1 cellular context compared by ENCODE assay signal in the genomic region with DNA sequence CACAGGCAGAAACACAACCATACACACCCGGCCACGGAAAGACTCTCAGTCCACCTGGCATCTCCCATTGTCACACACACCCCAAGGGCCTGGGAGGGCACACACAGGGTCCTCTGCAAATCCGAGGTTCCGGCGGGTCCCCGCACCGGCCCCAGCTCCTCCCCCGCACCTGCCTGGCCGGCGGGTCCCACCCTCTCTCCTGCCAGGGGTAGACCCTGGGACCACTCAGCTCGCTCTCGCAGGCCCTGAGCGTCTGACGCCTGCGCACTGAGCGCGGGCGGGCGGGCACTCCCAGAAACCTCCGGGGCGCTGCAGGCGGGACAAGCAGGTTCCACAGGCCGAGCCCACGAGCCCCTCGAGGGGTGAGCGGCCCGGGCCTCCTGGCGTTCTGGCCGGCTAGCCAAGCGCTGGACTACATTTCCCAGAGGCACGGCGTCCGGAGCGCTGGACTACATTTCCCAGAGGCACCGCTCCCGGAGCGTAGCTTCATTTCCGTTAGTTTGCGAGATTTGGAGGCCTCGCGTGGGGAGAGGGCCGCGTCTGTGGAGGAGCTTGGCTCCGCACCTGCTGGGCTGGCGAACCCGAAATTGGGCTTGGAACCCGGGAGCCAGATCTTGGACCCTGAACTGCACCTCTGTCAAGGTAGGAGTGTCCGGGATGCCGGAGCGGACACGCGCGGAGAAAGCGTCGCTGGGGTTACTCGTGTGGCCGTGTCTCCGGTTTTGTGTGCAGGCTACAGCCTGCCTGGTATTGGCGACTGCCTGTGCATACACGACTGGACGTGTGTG.
TF ChIP-seq lines count a peak whose summit lies in the region.

ZNF420 (plus strand) TSS at position 505 of the 788 bp plus-strand sequence. CDS start 10,686 bp downstream, outside the sequence.

TF ChIP-seq in A549, 52 proteins besides CTCF, POLR2A, EP300 and RAD21 (continued from another document):
- no peak for TF ChIP-seq ZNF302 (CRISPR knock-in tag; IDR thresholded peaks at IDR 0.05)
- no peak for TF ChIP-seq HOXA7 (CRISPR knock-in tag; IDR thresholded peaks at IDR 0.05)
- TF ChIP-seq ATOH8 (CRISPR knock-in tag; IDR thresholded peaks at IDR 0.05; ENCODE audit: low read depth): no peak
- TF ChIP-seq HOXB13 (CRISPR knock-in tag; IDR thresholded peaks at IDR 0.05; ENCODE audit: low read depth): no peak
- TF ChIP-seq NFE2L2 (conservative IDR thresholded peaks at IDR 0.05; ENCODE audit: low read length): no peak
- TF ChIP-seq ZSCAN20 (CRISPR knock-in tag; IDR thresholded peaks at IDR 0.05): no peak
- TF ChIP-seq FOSB (CRISPR knock-in tag; IDR thresholded peaks at IDR 0.05): no peak
- TF ChIP-seq NR3C1 (IDR thresholded peaks at IDR 0.05): no peak
- TF ChIP-seq USF2 (IDR thresholded peaks at IDR 0.05): no peak
- TF ChIP-seq SREBF2 (IDR thresholded peaks at IDR 0.05): no peak
- peak; percentile 47 to 80; a peak in 3 of 5 replicates for TF ChIP-seq JUN (IDR thresholded peaks at IDR 0.05)
- TF ChIP-seq GATA3 (IDR thresholded peaks at IDR 0.05; ENCODE audit: borderline replicate concordance): peak; percentile 69
- no peak for TF ChIP-seq TP53 (CRISPR knock-in tag; IDR thresholded peaks at IDR 0.05)
- TF ChIP-seq ZFP36 (IDR thresholded peaks at IDR 0.05; ENCODE audit: borderline replicate concordance, partially characterized antibody): no peak
- 0 out of 2 replicates have a peak, but pooled peaks have one; percentile 10 for TF ChIP-seq ZC3H11A (IDR thresholded peaks at IDR 0.05)
- TF ChIP-seq JUNB (IDR thresholded peaks at IDR 0.05): no peak
- no peak for TF ChIP-seq POLR2AphosphoS2 (conservative IDR thresholded peaks at IDR 0.05; ENCODE audit: low read length)
- no peak for TF ChIP-seq EHF (CRISPR knock-in tag; IDR thresholded peaks at IDR 0.05)
- TF ChIP-seq REST (IDR thresholded peaks at IDR 0.05): no peak
- TF ChIP-seq, protein P1, sequence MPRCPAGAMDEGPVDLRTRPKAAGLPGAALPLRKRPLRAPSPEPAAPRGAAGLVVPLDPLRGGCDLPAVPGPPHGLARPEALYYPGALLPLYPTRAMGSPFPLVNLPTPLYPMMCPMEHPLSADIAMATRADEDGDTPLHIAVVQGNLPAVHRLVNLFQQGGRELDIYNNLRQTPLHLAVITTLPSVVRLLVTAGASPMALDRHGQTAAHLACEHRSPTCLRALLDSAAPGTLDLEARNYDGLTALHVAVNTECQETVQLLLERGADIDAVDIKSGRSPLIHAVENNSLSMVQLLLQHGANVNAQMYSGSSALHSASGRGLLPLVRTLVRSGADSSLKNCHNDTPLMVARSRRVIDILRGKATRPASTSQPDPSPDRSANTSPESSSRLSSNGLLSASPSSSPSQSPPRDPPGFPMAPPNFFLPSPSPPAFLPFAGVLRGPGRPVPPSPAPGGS (IDR thresholded peaks at IDR 0.05): no peak
- TF ChIP-seq MYC (IDR thresholded peaks at IDR 0.05; ENCODE audit: borderline replicate concordance, low read length): no peak
- no peak for TF ChIP-seq HOXB5 (CRISPR knock-in tag; IDR thresholded peaks at IDR 0.05)
- TF ChIP-seq MAFK (IDR thresholded peaks at IDR 0.05; ENCODE audit: partially characterized antibody): peak; percentile 7
- TF ChIP-seq CHD2 (IDR thresholded peaks at IDR 0.05; ENCODE audit: low read length, partially characterized antibody): peak; percentile 87
- TF ChIP-seq HEYL (CRISPR knock-in tag; IDR thresholded peaks at IDR 0.05): no peak
- 0 out of 2 replicates have a peak, but pooled peaks have one; percentile 15 for TF ChIP-seq RFX5 (IDR thresholded peaks at IDR 0.05)
- TF ChIP-seq E2F6 (IDR thresholded peaks at IDR 0.05; ENCODE audit: borderline replicate concordance, low read depth): peak; percentile 97
- TF ChIP-seq HDAC2 (IDR thresholded peaks at IDR 0.05): no peak
- TF ChIP-seq ELK1 (IDR thresholded peaks at IDR 0.05; ENCODE audit: low read depth, low read length): no peak
- no peak for TF ChIP-seq RNF2 (IDR thresholded peaks at IDR 0.05; ENCODE audit: borderline replicate concordance, low read depth)
- TF ChIP-seq EHMT2 (IDR thresholded peaks at IDR 0.05; ENCODE audit: low read depth): no peak
- TF ChIP-seq NPAS2 (CRISPR knock-in tag; IDR thresholded peaks at IDR 0.05; ENCODE audit: borderline replicate concordance): no peak
- no peak for TF ChIP-seq KDM1A (IDR thresholded peaks at IDR 0.05; ENCODE audit: low read depth)
- TF ChIP-seq CEBPB (IDR thresholded peaks at IDR 0.05): no peak
